ENCODE assay signal across 12 cellular contexts in the genomic region with DNA sequence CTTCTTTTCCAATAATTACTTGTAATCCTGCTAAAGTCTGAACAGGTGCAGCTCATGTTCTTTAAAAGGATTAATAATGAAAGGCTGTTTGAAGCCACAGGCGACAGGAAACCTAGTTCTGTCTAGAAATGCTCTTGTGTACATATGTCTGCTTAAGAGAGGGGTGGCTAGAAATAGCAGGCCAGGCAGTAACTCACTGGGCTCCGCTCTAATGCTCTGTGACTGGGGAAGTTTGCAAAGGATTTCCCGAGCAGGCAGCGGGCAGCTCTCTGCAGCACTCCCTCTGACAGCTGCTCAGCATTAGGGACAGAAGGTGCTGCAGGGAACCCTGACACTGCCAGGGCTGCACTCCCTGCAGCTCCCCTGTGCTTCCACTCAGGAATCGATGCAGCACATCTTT. TPM values are rescaled to one million over a fixed set of nuclear protein-coding genes. Genes with fewer than 3 reads are reported as not detected.
A peak's percentile ranks its signal among the peaks of the same experiment; 100 is the strongest.
DNase-seq lines count a peak whose midpoint lies in the region; ATAC-seq, FAIRE-seq and TF ChIP-seq lines count a peak whose summit lies in the region.
"Had no signal": no experiment of that assay in that cellular context is flagged by ENCODE, and none has a peak within 500 bp of the region (broad histone marks: within the 10 kb centered on the region; RNA-seq: fewer than 3 reads in every experiment).

No MANE protein-coding gene starts in this region.

- peaks cover 9% of the 10 kb centered on the region for H3K36me3 Mint-ChIP-seq in glutamatergic neuron (ENCODE audit: unreplicated experiment)

- H3K27ac ChIP-seq in PC-3 (ENCODE audit: low read length) (no peak overlapping the region), mammary epithelial cell (ENCODE audit: insufficient read depth, low read depth, low read length) (no peak overlapping the region)
- H3K27ac ChIP-seq: RWPE1 had no signal

- intact Hi-C loops in PC-3 (cut with micrococcal nuclease): no loop called here
- intact Hi-C loops in mammary epithelial cell (cut with micrococcal nuclease): no loop called here

- H3K9me3 Mint-ChIP-seq in glutamatergic neuron (ENCODE audit: unreplicated experiment): peaks cover 3% of the 10 kb centered on the region

- H3K27me3 Mint-ChIP-seq in glutamatergic neuron (ENCODE audit: unreplicated experiment): peaks cover 5% of the 10 kb centered on the region

- no peaks in the 10 kb centered on the region for H3F3A ChIP-seq in PC-3 (ENCODE audit: low read length, unreplicated experiment)

- H3K9ac ChIP-seq in PC-3 (ENCODE audit: low read length): no peak overlapping the region
- H3K9ac ChIP-seq in mammary epithelial cell (ENCODE audit: insufficient read depth, low read length): no peak overlapping the region

- H3K4me1 Mint-ChIP-seq in glutamatergic neuron (ENCODE audit: low read depth, unreplicated experiment): peaks cover 24% of the 10 kb centered on the region

- H4K20me1 ChIP-seq in PC-3 (ENCODE audit: low read length): no peaks in the 10 kb centered on the region
- H4K20me1 ChIP-seq in mammary epithelial cell (ENCODE audit: insufficient read depth, low read length): no peaks in the 10 kb centered on the region

- ATAC-seq in GM21390 (IDR thresholded peaks at IDR 0.05; ENCODE audit: unreplicated experiment) (peak; percentile 80), HG03432 (IDR thresholded peaks at IDR 0.05; ENCODE audit: unreplicated experiment) (peak; percentile 93), PC-3 (no peak)
- ATAC-seq: activated T-cell treated with anti-CD3 and anti-CD28 coated beads, Interleukin-2, amount 50 U/mL, for 4 hours had no signal

- WGBS in mammary epithelial cell (ENCODE audit: low coverage, missing lambda C conversion rate): 73% methylated on average over 5 of the region's 5 CpGs

- no TSS peak for BruUV-seq in PC-3 (replicated peaks; lab: Mats Ljungman, UMichigan)
- no TSS peak for BruUV-seq in mammary epithelial cell (replicated peaks; lab: Mats Ljungman, UMichigan)

- H3K36me3 ChIP-seq in PC-3 (ENCODE audit: low read depth, low read length) (no peaks in the 10 kb centered on the region), mammary epithelial cell (ENCODE audit: insufficient read depth, low read length) (no peaks in the 10 kb centered on the region)

- TF ChIP-seq POLR2A in GM12892 (IDR thresholded peaks at IDR 0.05; ENCODE audit: low read depth, low read length): no peak

- POLR2A ChIA-PET in PC-3 (lab: Charles Lee; ENCODE audit: unreplicated experiment): no interaction called here

- no peaks in the 10 kb centered on the region for H3K27me3 ChIP-seq in PC-3 (ENCODE audit: low read length)
- no peaks in the 10 kb centered on the region for H3K27me3 ChIP-seq in mammary epithelial cell (ENCODE audit: insufficient read depth, low read length)

- FAIRE-seq in GM12892 (lab: Jason Lieb, UNC): peak; percentile 96
- FAIRE-seq: kidney had no signal

- H3K79me2 ChIP-seq in PC-3 (ENCODE audit: low read length) (no peaks in the 10 kb centered on the region), mammary epithelial cell (ENCODE audit: insufficient read depth, low read length) (no peaks in the 10 kb centered on the region)

- H3K4me1 ChIP-seq in PC-3 (ENCODE audit: insufficient read depth, low read length) (peaks cover 10% of the 10 kb centered on the region), mammary epithelial cell (ENCODE audit: insufficient read depth, low read length) (no peaks in the 10 kb centered on the region)

- TF ChIP-seq CTCF in glutamatergic neuron (IDR thresholded peaks at IDR 0.05; ENCODE audit: partially characterized antibody, unreplicated experiment) (no peak), PC-3 (conservative IDR thresholded peaks at IDR 0.05; ENCODE audit: low read depth, low read length) (no peak), mammary epithelial cell (conservative IDR thresholded peaks at IDR 0.05 in 1 of 2, IDR thresholded peaks at IDR 0.05 in 1 of 2; ENCODE audit: extremely low read depth in 1 of 2, insufficient read depth in 1 of 2, low read depth in 1 of 2, low read length in 2 of 2) (no peak)

- CTCF ChIA-PET in PC-3 (lab: Charles Lee): interaction anchor here (0.6 kb wide), 1 partner anchor 417 kb away, joined by 5 read pairs; the partner anchor contains the start of gene OSBPL1A
- CTCF ChIA-PET in mammary epithelial cell (lab: Charles Lee; ENCODE audit: low non-redundant PET): no interaction called here

- H3K4me3 ChIP-seq in PC-3 (ENCODE audit: low read length) (no peak overlapping the region), mammary epithelial cell (replicated peaks in 1 of 3; ENCODE audit: insufficient read depth in 1 of 3, low read depth in 2 of 3, low read length in 3 of 3) (no peak overlapping the region)

- H3K4me2 ChIP-seq in PC-3 (ENCODE audit: low read length): no peak overlapping the region
- H3K4me2 ChIP-seq in mammary epithelial cell (ENCODE audit: insufficient read depth, low read depth, low read length): no peak overlapping the region

- no peaks in the 10 kb centered on the region for H3K9me2 ChIP-seq in PC-3 (replicated peaks; ENCODE audit: low read length)

- dilution Hi-C loops in mammary epithelial cell (cut with HindIII; ENCODE audit: low sequenced_read_pairs): no loop called here

- H3K9me3 ChIP-seq in PC-3 (ENCODE audit: low read length) (peaks cover 4% of the 10 kb centered on the region; the same call in 1 of the 2 replicates), mammary epithelial cell (replicated peaks; ENCODE audit: insufficient read depth, low read length) (no peaks in the 10 kb centered on the region)

- no peak overlapping the region for H2AFZ ChIP-seq in PC-3 (ENCODE audit: low read length)
- no peak overlapping the region for H2AFZ ChIP-seq in mammary epithelial cell (ENCODE audit: low read depth, low read length)

- peak overlapping the region; percentile 79 for H3K4me3 Mint-ChIP-seq in glutamatergic neuron (ENCODE audit: unreplicated experiment)
- H3K4me3 Mint-ChIP-seq: activated T-cell treated with anti-CD3 and anti-CD28 coated beads, Interleukin-2, amount 50 U/mL, for 4 hours had no signal

- in situ Hi-C loops in mammary epithelial cell (cut with MboI; ENCODE audit: low sequenced_read_pairs in 2 of 2): no loop called here

- H3K27ac Mint-ChIP-seq in glutamatergic neuron (ENCODE audit: unreplicated experiment): peak overlapping the region; percentile 93

- DNase-seq in GM12892 (ENCODE audit: insufficient read length): no peak
- peak; percentile 57 for DNase-seq in glutamatergic neuron
- DNase-seq in H4 (ENCODE audit: low spot score): no peak
- no peak for DNase-seq in PC-3
- no peak for DNase-seq in mammary epithelial cell
- no peak for DNase-seq in NCI-H446 (lab: John Stamatoyannopoulos, UW)
- DNase-seq: activated T-cell treated with anti-CD3 and anti-CD28 coated beads, Interleukin-2, amount 50 U/mL, for 4 hours; effector CD8-positive, alpha-beta T cell; kidney had no signal

RNA-seq across cellular contexts. Expression of gene TTC39C, which starts 33.2 kb away (rescaled TPM):
- 83.9 TPM for polyA plus RNA-seq in GM12892 (2012; ENCODE audit: missing spikeins)
- total RNA-seq in glutamatergic neuron (ENCODE audit: unreplicated experiment) (29.2 TPM), PC-3 (2014; rRNA removed) (24.7 and 26.3 TPM in 2 replicates), mammary epithelial cell (10 to 100 TPM; 12.0 to 31.0 TPM)
- total RNA-seq in H4 (2014; rRNA removed; shearing (Covaris generic)): 20.8 and 21.3 TPM in 2 replicates
- 16.4 TPM for polyA plus RNA-seq in mammary epithelial cell
- polyA minus RNA-seq in mammary epithelial cell: 44.2 TPM
